1 cellular context compared by ENCODE assay signal in the genomic region with DNA sequence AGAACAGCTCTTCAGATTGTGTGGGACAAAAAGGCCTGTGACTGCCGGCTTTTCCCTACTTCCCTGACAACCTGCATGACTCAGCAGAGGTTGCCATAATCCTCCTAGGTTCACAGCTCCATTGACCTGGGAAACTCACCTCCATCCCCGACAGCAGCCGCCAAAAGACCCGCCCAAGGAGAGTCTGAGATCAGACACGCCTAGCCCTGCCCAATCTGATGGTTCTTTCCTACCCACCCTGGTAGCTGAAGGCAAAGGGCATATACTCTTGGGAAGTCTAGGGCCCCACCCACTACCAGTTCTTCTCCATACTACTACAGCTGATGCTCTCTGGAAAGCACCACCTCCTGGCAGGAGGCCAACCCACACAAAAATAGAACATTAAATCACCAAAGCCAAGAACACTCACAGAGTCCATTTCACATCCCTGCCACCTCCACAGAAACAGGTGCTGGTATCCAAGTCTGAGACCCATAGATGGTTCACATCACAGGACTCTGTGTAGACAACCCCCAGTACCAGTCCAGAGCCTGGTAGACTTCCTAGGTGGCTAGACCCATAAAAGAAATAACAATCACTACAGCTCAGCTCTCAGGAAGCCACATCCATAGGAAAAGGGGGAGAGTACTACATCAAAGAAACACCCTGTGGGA.
TF ChIP-seq lines count a peak whose summit lies in the region.

No MANE protein-coding gene starts in this region.

TF ChIP-seq in SK-N-SH, 30 proteins besides CTCF, POLR2A, EP300 and RAD21 (continued from another document):
- TF ChIP-seq, protein P1, sequence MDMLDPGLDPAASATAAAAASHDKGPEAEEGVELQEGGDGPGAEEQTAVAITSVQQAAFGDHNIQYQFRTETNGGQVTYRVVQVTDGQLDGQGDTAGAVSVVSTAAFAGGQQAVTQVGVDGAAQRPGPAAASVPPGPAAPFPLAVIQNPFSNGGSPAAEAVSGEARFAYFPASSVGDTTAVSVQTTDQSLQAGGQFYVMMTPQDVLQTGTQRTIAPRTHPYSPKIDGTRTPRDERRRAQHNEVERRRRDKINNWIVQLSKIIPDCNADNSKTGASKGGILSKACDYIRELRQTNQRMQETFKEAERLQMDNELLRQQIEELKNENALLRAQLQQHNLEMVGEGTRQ (IDR thresholded peaks at IDR 0.05; ENCODE audit: borderline replicate concordance, low read depth, low read length): no peak
- no peak for TF ChIP-seq ELF1 (IDR thresholded peaks at IDR 0.05)
- TF ChIP-seq, protein P2, sequence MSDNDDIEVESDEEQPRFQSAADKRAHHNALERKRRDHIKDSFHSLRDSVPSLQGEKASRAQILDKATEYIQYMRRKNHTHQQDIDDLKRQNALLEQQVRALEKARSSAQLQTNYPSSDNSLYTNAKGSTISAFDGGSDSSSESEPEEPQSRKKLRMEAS (IDR thresholded peaks at IDR 0.05; ENCODE audit: low read depth): no peak
- TF ChIP-seq, protein P3, sequence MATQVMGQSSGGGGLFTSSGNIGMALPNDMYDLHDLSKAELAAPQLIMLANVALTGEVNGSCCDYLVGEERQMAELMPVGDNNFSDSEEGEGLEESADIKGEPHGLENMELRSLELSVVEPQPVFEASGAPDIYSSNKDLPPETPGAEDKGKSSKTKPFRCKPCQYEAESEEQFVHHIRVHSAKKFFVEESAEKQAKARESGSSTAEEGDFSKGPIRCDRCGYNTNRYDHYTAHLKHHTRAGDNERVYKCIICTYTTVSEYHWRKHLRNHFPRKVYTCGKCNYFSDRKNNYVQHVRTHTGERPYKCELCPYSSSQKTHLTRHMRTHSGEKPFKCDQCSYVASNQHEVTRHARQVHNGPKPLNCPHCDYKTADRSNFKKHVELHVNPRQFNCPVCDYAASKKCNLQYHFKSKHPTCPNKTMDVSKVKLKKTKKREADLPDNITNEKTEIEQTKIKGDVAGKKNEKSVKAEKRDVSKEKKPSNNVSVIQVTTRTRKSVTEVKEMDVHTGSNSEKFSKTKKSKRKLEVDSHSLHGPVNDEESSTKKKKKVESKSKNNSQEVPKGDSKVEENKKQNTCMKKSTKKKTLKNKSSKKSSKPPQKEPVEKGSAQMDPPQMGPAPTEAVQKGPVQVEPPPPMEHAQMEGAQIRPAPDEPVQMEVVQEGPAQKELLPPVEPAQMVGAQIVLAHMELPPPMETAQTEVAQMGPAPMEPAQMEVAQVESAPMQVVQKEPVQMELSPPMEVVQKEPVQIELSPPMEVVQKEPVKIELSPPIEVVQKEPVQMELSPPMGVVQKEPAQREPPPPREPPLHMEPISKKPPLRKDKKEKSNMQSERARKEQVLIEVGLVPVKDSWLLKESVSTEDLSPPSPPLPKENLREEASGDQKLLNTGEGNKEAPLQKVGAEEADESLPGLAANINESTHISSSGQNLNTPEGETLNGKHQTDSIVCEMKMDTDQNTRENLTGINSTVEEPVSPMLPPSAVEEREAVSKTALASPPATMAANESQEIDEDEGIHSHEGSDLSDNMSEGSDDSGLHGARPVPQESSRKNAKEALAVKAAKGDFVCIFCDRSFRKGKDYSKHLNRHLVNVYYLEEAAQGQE (IDR thresholded peaks at IDR 0.05; ENCODE audit: low read depth, low read length): no peak
- TF ChIP-seq FOXJ3 (CRISPR knock-in tag; IDR thresholded peaks at IDR 0.05): no peak
- TF ChIP-seq GABPA (IDR thresholded peaks at IDR 0.05; ENCODE audit: low read depth): no peak
- TF ChIP-seq SIN3A (IDR thresholded peaks at IDR 0.05; ENCODE audit: borderline replicate concordance, low read depth, low read length): no peak
- TF ChIP-seq YY1 (IDR thresholded peaks at IDR 0.05; ENCODE audit: low read depth): no peak
- TF ChIP-seq PBX3 (IDR thresholded peaks at IDR 0.05): no peak
